Comparison of ENCODE assay signal across 8 cellular contexts in the genomic region with DNA sequence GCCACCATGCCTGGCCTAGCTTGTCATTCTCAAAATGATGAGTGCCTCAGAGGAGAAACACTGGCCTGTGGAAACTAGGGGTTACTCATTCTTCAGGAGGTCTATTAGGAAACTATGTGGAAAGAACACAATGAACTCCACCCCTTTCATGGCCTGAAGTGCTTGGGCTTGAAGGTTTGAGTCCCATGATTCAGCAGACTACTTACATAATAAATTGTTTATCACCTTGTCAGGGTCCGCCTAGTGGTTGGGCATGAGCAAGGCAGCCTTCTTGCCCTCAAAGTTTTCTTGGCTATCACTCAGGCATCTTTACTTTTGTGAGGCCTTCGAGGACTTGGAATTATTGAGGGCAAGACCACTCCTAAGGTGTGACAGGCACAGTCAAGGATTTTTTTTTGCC.
A peak's percentile ranks its signal among the peaks of the same experiment; 100 is the strongest.
DNase-seq lines count a peak whose midpoint lies in the region; ATAC-seq and TF ChIP-seq lines count a peak whose summit lies in the region.

No MANE protein-coding gene starts in this region.

- no peaks in the 10 kb centered on the region for H3K36me3 ChIP-seq in left ventricle myocardium inferior

- no peaks in the 10 kb centered on the region for H3K27me3 Mint-ChIP-seq in neural crest cell (ENCODE audit: low read depth)

- H3K4me1 ChIP-seq in left ventricle myocardium inferior: no peaks in the 10 kb centered on the region

- ATAC-seq in HG03103 (IDR thresholded peaks at IDR 0.05; ENCODE audit: low read depth, unreplicated experiment) (peak; percentile 85), SK-N-SH treated with all-trans-retinoic acid at 6 μM for 48 hours (peak; percentile 37; the same call in 1 of the 3 replicates)

- H3K9me3 ChIP-seq in left ventricle myocardium inferior (replicated peaks): no peaks in the 10 kb centered on the region

- H3K36me3 Mint-ChIP-seq in neural crest cell (ENCODE audit: low read depth): no peaks in the 10 kb centered on the region

- no peaks in the 10 kb centered on the region for H3K27me3 ChIP-seq in left ventricle myocardium inferior (ENCODE audit: low read depth)

- H3K4me3 Mint-ChIP-seq in neural crest cell: no peak overlapping the region

- H3K4me3 ChIP-seq in left ventricle myocardium inferior: no peak overlapping the region

- no peak overlapping the region for H3K27ac Mint-ChIP-seq in neural crest cell (ENCODE audit: unreplicated experiment)

- H3K9me3 Mint-ChIP-seq in neural crest cell: no peaks in the 10 kb centered on the region

- H3K4me1 Mint-ChIP-seq in neural crest cell: no peaks in the 10 kb centered on the region

- intact Hi-C loops in left ventricle myocardium inferior (cut with micrococcal nuclease): no loop called here

- H3K27ac ChIP-seq in left ventricle myocardium inferior (replicated peaks): no peak overlapping the region

- TF ChIP-seq CTCF in neural crest cell (conservative IDR thresholded peaks at IDR 0.05): peak; percentile 58
- no peak for TF ChIP-seq CTCF in left ventricle myocardium inferior (IDR thresholded peaks at IDR 0.05; ENCODE audit: borderline replicate concordance)

- DNase-seq in SIG-M5 treated with dmso at 0.1 percent for 504 hours (lab: John Stamatoyannopoulos, UW; ENCODE audit: unreplicated experiment): peak; percentile 28
- DNase-seq in SIG-M5 (lab: John Stamatoyannopoulos, UW): no peak
- no peak for DNase-seq in neural crest cell (ENCODE audit: low read depth, low spot score)
- DNase-seq in NCI-H774 (lab: John Stamatoyannopoulos, UW): no peak
- DNase-seq in NCI-H526 treated with DMSO at 0.1 percent for 48 hours (lab: John Stamatoyannopoulos, UW): no peak
- no peak for DNase-seq in left ventricle myocardium inferior

TF ChIP-seq in SK-N-SH treated with all-trans-retinoic acid at 6 μM for 48 hours, 23 proteins besides CTCF, POLR2A, EP300 and RAD21:
- no peak for TF ChIP-seq PPARA (CRISPR knock-in tag; IDR thresholded peaks at IDR 0.05; ENCODE audit: borderline replicate concordance)
- no peak for TF ChIP-seq ZNF8 (CRISPR knock-in tag; IDR thresholded peaks at IDR 0.05)
- no peak for TF ChIP-seq ZC3H10 (CRISPR knock-in tag; IDR thresholded peaks at IDR 0.05)
